ENCODE assay signal across 1 cellular context in genomic region chr16:85536411-85537330, GRCh38.
TF ChIP-seq lines count a peak whose summit lies in the region.

No MANE protein-coding gene starts in this region.

TF ChIP-seq in liver, 16 proteins besides CTCF, POLR2A, EP300 and RAD21 (continued from another document):
- no peak for TF ChIP-seq ATF3 (IDR thresholded peaks at IDR 0.05)
- no peak for TF ChIP-seq MAX (IDR thresholded peaks at IDR 0.05)
- no peak for TF ChIP-seq JUND (IDR thresholded peaks at IDR 0.05)
- TF ChIP-seq TAF1 (conservative IDR thresholded peaks at IDR 0.05), result peak; percentile 52
- TF ChIP-seq FOXA1 (IDR thresholded peaks at IDR 0.05), result no peak
